1 cellular context compared by ENCODE assay signal in the genomic region with DNA sequence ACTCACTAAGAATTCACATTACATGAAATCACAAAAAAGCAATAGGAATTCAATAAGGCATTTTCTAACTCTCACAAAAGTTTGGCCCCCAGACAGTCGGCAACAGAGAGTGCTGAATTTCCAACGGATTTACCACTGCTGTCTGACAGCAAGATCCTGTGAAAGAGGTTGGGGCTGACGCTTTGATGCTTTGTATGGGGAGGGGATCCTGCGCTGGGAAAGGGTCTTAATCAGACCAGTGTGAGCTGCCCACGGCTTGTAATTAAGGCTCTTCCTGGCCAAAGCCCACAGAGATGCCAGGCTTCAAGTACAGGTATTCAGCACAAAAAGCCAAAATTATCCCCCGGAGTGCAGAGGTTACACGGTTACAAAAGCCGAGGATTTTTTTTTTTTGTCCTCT.
TF ChIP-seq lines count a peak whose summit lies in the region.

No MANE protein-coding gene starts in this region.

TF ChIP-seq in GM23338, 12 proteins besides CTCF, POLR2A, EP300 and RAD21 (continued from another document):
- TF ChIP-seq, protein P1, sequence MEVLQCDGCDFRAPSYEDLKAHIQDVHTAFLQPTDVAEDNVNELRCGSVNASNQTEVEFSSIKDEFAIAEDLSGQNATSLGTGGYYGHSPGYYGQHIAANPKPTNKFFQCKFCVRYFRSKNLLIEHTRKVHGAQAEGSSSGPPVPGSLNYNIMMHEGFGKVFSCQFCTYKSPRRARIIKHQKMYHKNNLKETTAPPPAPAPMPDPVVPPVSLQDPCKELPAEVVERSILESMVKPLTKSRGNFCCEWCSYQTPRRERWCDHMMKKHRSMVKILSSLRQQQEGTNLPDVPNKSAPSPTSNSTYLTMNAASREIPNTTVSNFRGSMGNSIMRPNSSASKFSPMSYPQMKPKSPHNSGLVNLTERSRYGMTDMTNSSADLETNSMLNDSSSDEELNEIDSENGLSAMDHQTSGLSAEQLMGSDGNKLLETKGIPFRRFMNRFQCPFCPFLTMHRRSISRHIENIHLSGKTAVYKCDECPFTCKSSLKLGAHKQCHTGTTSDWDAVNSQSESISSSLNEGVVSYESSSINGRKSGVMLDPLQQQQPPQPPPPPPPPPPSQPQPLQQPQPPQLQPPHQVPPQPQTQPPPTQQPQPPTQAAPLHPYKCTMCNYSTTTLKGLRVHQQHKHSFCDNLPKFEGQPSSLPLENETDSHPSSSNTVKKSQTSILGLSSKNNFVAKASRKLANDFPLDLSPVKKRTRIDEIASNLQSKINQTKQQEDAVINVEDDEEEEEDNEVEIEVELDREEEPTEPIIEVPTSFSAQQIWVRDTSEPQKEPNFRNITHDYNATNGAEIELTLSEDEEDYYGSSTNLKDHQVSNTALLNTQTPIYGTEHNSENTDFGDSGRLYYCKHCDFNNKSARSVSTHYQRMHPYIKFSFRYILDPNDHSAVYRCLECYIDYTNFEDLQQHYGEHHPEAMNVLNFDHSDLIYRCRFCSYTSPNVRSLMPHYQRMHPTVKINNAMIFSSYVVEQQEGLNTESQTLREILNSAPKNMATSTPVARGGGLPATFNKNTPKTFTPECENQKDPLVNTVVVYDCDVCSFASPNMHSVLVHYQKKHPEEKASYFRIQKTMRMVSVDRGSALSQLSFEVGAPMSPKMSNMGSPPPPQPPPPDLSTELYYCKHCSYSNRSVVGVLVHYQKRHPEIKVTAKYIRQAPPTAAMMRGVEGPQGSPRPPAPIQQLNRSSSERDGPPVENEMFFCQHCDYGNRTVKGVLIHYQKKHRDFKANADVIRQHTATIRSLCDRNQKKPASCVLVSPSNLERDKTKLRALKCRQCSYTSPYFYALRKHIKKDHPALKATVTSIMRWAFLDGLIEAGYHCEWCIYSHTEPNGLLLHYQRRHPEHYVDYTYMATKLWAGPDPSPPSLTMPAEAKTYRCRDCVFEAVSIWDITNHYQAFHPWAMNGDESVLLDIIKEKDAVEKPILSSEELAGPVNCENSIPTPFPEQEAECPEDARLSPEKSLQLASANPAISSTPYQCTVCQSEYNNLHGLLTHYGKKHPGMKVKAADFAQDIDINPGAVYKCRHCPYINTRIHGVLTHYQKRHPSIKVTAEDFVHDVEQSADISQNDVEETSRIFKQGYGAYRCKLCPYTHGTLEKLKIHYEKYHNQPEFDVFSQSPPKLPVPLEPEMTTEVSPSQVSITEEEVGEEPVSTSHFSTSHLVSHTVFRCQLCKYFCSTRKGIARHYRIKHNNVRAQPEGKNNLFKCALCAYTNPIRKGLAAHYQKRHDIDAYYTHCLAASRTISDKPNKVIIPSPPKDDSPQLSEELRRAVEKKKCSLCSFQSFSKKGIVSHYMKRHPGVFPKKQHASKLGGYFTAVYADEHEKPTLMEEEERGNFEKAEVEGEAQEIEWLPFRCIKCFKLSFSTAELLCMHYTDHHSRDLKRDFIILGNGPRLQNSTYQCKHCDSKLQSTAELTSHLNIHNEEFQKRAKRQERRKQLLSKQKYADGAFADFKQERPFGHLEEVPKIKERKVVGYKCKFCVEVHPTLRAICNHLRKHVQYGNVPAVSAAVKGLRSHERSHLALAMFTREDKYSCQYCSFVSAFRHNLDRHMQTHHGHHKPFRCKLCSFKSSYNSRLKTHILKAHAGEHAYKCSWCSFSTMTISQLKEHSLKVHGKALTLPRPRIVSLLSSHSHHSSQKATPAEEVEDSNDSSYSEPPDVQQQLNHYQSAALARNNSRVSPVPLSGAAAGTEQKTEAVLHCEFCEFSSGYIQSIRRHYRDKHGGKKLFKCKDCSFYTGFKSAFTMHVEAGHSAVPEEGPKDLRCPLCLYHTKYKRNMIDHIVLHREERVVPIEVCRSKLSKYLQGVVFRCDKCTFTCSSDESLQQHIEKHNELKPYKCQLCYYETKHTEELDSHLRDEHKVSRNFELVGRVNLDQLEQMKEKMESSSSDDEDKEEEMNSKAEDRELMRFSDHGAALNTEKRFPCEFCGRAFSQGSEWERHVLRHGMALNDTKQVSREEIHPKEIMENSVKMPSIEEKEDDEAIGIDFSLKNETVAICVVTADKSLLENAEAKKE (CRISPR knock-in tag; IDR thresholded peaks at IDR 0.05): no peak
- TF ChIP-seq EZH2phosphoT487 (IDR thresholded peaks at IDR 0.05; ENCODE audit: unreplicated experiment): no peak
